Comparison of ENCODE assay signal across 19 cellular contexts in the genomic region with DNA sequence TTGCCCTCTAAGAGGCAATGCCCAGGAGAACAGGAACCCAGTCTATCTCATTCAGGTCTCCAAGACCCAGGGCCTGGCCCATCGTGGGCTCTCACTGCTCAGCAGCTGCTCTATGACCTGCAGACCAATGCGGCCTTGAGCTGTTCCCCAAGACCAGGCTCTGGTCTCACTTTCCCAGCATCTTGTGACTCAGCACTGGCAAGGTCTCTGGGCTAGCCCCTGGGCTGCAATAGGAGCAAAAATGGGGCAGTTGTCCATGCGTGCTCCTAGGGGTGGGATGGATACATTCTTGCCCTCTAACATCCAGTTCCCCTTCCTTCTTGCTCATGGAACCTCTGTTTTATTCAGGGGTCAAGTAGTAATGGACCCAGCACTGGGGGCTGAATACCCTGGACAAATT. TPM values are rescaled to one million over a fixed set of nuclear protein-coding genes. Genes with fewer than 3 reads are reported as not detected.
DNase-seq lines count a peak whose midpoint lies in the region; ATAC-seq and TF ChIP-seq lines count a peak whose summit lies in the region.
"Had no signal": no experiment of that assay in that cellular context is flagged by ENCODE, and none has a peak within 500 bp of the region (broad histone marks: within the 10 kb centered on the region; RNA-seq: fewer than 3 reads in every experiment).

No MANE protein-coding gene starts in this region.

- H3K27me3 Mint-ChIP-seq in natural killer cell treated with Interleukin-12 subunit alpha and Interleukin-12 subunit beta and Interleukin-15 and Interleukin-18, amount 100 ng/mL, for 72 hours: peaks cover 13 to 40% of the 10 kb centered on the region in 2 donors
- H3K27me3 Mint-ChIP-seq in natural killer cell (ENCODE audit: low read depth in 2 of 2): peaks cover 15 to 48% of the 10 kb centered on the region in 2 donors
- no peaks in the 10 kb centered on the region for H3K27me3 Mint-ChIP-seq in neural progenitor cell (ENCODE audit: insufficient read depth, low read depth)

- no peaks in the 10 kb centered on the region for H3K4me1 Mint-ChIP-seq in natural killer cell treated with Interleukin-12 subunit alpha and Interleukin-12 subunit beta and Interleukin-15 and Interleukin-18, amount 100 ng/mL, for 72 hours (ENCODE audit: low read depth in 2 of 2)
- no peaks in the 10 kb centered on the region for H3K4me1 Mint-ChIP-seq in natural killer cell
- H3K4me1 Mint-ChIP-seq in neural progenitor cell: peaks cover 25% of the 10 kb centered on the region
- H3K4me1 Mint-ChIP-seq: CD14-positive monocyte; CD4-positive, alpha-beta memory T cell had no signal

- no peak overlapping the region for H3K4me3 ChIP-seq in neural progenitor cell
- H3K4me3 ChIP-seq: BLaER1, GM23338 had no signal

- peaks cover 6% of the 10 kb centered on the region for H3K27me3 ChIP-seq in neural progenitor cell
- H3K27me3 ChIP-seq: BLaER1 had no signal

- H3K36me3 ChIP-seq in neural progenitor cell: no peaks in the 10 kb centered on the region
- H3K36me3 ChIP-seq: BLaER1 had no signal

- no peaks in the 10 kb centered on the region for H3K9me3 ChIP-seq in neural progenitor cell (ENCODE audit: low read depth)

- no peaks in the 10 kb centered on the region for H3K9me3 Mint-ChIP-seq in natural killer cell treated with Interleukin-12 subunit alpha and Interleukin-12 subunit beta and Interleukin-15 and Interleukin-18, amount 100 ng/mL, for 72 hours
- H3K9me3 Mint-ChIP-seq in natural killer cell (no peaks in the 10 kb centered on the region), neural progenitor cell (peaks cover 6% of the 10 kb centered on the region)
- H3K9me3 Mint-ChIP-seq: GM23338, HFFc6 had no signal

- no peaks in the 10 kb centered on the region for H3K79me2 ChIP-seq in neural progenitor cell (ENCODE audit: low read depth)

- no peak overlapping the region for H3K27ac ChIP-seq in neural progenitor cell
- H3K27ac ChIP-seq: BLaER1 had no signal

- peaks cover 4% of the 10 kb centered on the region for H3K4me1 ChIP-seq in neural progenitor cell

- no peak overlapping the region for H3K4me2 ChIP-seq in neural progenitor cell
- H3K4me2 ChIP-seq: BLaER1, GM23338 had no signal

- no peak overlapping the region for H3K27ac Mint-ChIP-seq in natural killer cell treated with Interleukin-12 subunit alpha and Interleukin-12 subunit beta and Interleukin-15 and Interleukin-18, amount 100 ng/mL, for 72 hours
- H3K27ac Mint-ChIP-seq in natural killer cell: no peak overlapping the region
- H3K27ac Mint-ChIP-seq in neural progenitor cell: no peak overlapping the region
- H3K27ac Mint-ChIP-seq: CD4-positive, alpha-beta memory T cell; GM23338; HFFc6 had no signal

- H4K20me1 ChIP-seq in neural progenitor cell (ENCODE audit: low read depth): no peaks in the 10 kb centered on the region
- H4K20me1 ChIP-seq: BLaER1 had no signal

- intact Hi-C loops in natural killer cell (cut with micrococcal nuclease) (no loop called here), posterior vena cava (cut with DNase I) (no loop called here)

- peak; percentile 23 for DNase-seq in natural killer cell treated with Interleukin-12 subunit alpha and Interleukin-12 subunit beta and Interleukin-15 and Interleukin-18, amount 100 ng/mL, for 72 hours (ENCODE audit: low spot score)
- DNase-seq in natural killer cell (no peak), islet precursor cell (peak; percentile 43), posterior vena cava (ENCODE audit: low spot score) (peak; percentile 38), glomerular visceral epithelial cell (ENCODE audit: extremely low spot score) (no peak), neural progenitor cell (ENCODE audit: low spot score) (no peak)
- no peak for DNase-seq in stimulated activated CD4-positive, alpha-beta T cell treated with anti-CD3 and anti-CD28 coated beads, Interleukin-1b, Interleukin-23, amount 100 ng/mL, for 48 hours
- DNase-seq: 8988T; CD4-positive, alpha-beta memory T cell; DMS153; DMS79; GF-D8; HFFc6 had no signal

- H2AFZ ChIP-seq in neural progenitor cell (replicated peaks): no peak overlapping the region
- H2AFZ ChIP-seq: GM23338 had no signal

- no peaks in the 10 kb centered on the region for H3K36me3 Mint-ChIP-seq in natural killer cell treated with Interleukin-12 subunit alpha and Interleukin-12 subunit beta and Interleukin-15 and Interleukin-18, amount 100 ng/mL, for 72 hours
- H3K36me3 Mint-ChIP-seq in natural killer cell: no peaks in the 10 kb centered on the region
- H3K36me3 Mint-ChIP-seq in neural progenitor cell: no peaks in the 10 kb centered on the region
- H3K36me3 Mint-ChIP-seq: CD14-positive monocyte; CD4-positive, alpha-beta memory T cell had no signal

- H3K9ac ChIP-seq in neural progenitor cell: no peak overlapping the region
- H3K9ac ChIP-seq: BLaER1 had no signal

- TF ChIP-seq CTCF in natural killer cell (IDR thresholded peaks at IDR 0.05) (no peak), neural progenitor cell (IDR thresholded peaks at IDR 0.05) (no peak)

- no peak overlapping the region for H3K4me3 Mint-ChIP-seq in natural killer cell treated with Interleukin-12 subunit alpha and Interleukin-12 subunit beta and Interleukin-15 and Interleukin-18, amount 100 ng/mL, for 72 hours
- H3K4me3 Mint-ChIP-seq in natural killer cell (no peak overlapping the region), neural progenitor cell (no peak overlapping the region)
- H3K4me3 Mint-ChIP-seq: CD14-positive monocyte; CD4-positive, alpha-beta memory T cell; GM23338; HFFc6 had no signal

- no peak for ATAC-seq in natural killer cell treated with Interleukin-12 subunit alpha and Interleukin-12 subunit beta and Interleukin-15 and Interleukin-18, amount 100 ng/mL, for 72 hours
- no peak for ATAC-seq in natural killer cell
- ATAC-seq: GM23338, HCT116 had no signal

- no peaks in the 10 kb centered on the region for H3F3A ChIP-seq in neural progenitor cell (ENCODE audit: low read depth)

RNA-seq across cellular contexts. Expression of a gene that starts 13.5 kb away (rescaled TPM):
- under 1 TPM in 1 of 2 donors, not detected in 1; 0.24 TPM for total RNA-seq in natural killer cell treated with Interleukin-12 subunit alpha and Interleukin-12 subunit beta and Interleukin-15 and Interleukin-18, amount 100 ng/mL, for 72 hours
- total RNA-seq in natural killer cell (not detected), posterior vena cava (under 1 TPM; 0.51 to 0.81 TPM), neural progenitor cell (ENCODE audit: low replicate concordance) (0.15 TPM in 1 of 2 replicates, not detected in the other)
- total RNA-seq: A673 had no signal

RNA-seq across cellular contexts. Expression of a gene that starts 25.0 kb away (rescaled TPM):
- total RNA-seq in natural killer cell treated with Interleukin-12 subunit alpha and Interleukin-12 subunit beta and Interleukin-15 and Interleukin-18, amount 100 ng/mL, for 72 hours: 10 to 100 TPM; 93.1 to 99.3 TPM
- total RNA-seq in natural killer cell: 100 to 1,000 TPM in 1 of 3 donors, 10 to 100 TPM in 2; 72.4 to 107 (median 87.1) TPM
- total RNA-seq in posterior vena cava: 10 to 100 TPM; 56.7 to 71.8 TPM
- total RNA-seq in neural progenitor cell (ENCODE audit: low replicate concordance): 43.8 and 69.2 TPM in 2 replicates

RNA-seq across cellular contexts. Expression of a gene that starts 34.6 kb away (rescaled TPM):
- total RNA-seq in natural killer cell treated with Interleukin-12 subunit alpha and Interleukin-12 subunit beta and Interleukin-15 and Interleukin-18, amount 100 ng/mL, for 72 hours: not detected
- not detected for total RNA-seq in natural killer cell
- 1 to 10 TPM in 1 of 2 donors, not detected in 1; 1.4 TPM for total RNA-seq in posterior vena cava
- total RNA-seq in neural progenitor cell (ENCODE audit: low replicate concordance): not detected in 2 replicates
- total RNA-seq: A673; CD4-positive, alpha-beta memory T cell; Daoy; GM23338 had no signal

RNA-seq across cellular contexts. Expression of a gene that starts 52.4 kb away (rescaled TPM):
- 100 to 1,000 TPM; 101 to 229 TPM for total RNA-seq in natural killer cell treated with Interleukin-12 subunit alpha and Interleukin-12 subunit beta and Interleukin-15 and Interleukin-18, amount 100 ng/mL, for 72 hours
- total RNA-seq in natural killer cell (10 to 100 TPM; 30.1 to 38.3 (median 38.1) TPM), posterior vena cava (10 to 100 TPM; 39.9 to 60.0 TPM), neural progenitor cell (ENCODE audit: low replicate concordance) (126 and 232 TPM in 2 replicates)

Comparison
In these comparisons a context has a peak if more than half of its experiments do, and no peak if none do; other contexts are left out.
1. DNase-seq: peak in natural killer cell treated with Interleukin-12 subunit alpha and Interleukin-12 subunit beta and Interleukin-15 and Interleukin-18, amount 100 ng/mL, for 72 hours (single experiment), islet precursor cell (single experiment) and posterior vena cava (single experiment); none in natural killer cell (single experiment), stimulated activated CD4-positive, alpha-beta T cell treated with anti-CD3 and anti-CD28 coated beads, Interleukin-1b, Interleukin-23, amount 100 ng/mL, for 48 hours (single experiment), glomerular visceral epithelial cell (single experiment) and neural progenitor cell (single experiment).